In the genomic region with DNA sequence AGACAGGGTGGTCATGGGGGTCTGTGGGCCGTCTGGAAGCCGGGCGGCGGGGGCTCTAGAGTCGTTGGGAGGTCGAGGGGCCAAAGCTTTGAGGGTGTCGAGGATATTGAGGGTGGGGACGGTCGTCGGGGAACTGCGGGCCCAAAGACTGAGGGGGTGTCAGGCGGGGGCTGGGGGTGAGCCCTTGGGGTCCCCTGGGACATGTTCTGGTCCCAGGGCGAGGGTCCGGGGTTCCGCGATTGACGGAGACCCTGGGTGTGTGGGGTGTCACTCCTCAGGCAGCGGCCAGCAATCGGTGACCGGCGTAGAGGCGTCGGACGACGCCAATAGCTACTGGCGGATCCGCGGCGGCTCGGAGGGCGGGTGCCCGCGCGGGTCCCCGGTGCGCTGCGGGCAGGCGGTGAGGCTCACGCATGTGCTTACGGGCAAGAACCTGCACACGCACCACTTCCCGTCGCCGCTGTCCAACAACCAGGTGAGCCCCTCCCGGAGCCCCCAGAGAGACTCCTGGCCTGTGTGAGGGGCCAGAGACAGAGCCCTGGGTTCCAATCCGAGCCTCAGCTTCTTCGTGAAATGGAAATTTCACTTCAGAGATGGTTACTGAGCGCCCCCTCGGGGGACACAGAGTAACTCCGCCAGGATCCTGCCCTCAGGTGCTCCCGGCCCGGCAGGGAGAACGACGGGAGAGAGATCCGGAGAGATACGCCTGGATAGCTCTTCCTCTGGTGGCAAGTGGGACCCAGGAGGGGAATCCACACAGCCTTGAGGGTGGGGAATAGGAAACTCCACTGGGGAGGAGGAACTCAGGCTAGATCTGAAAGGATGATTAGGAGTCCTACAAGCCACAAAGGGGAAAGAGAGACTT, we compare ENCODE assay signal across 7 cellular contexts.
DNase-seq lines count a peak whose midpoint lies in the region; ATAC-seq and TF ChIP-seq lines count a peak whose summit lies in the region.

No MANE protein-coding gene starts in this region.

- ATAC-seq in GM21576 (IDR thresholded peaks at IDR 0.05; ENCODE audit: unreplicated experiment): no peak

- H3K27me3 ChIP-seq in SU-DHL-6 (ENCODE audit: low read length): no peaks in the 10 kb centered on the region

- H4K20me1 ChIP-seq in SU-DHL-6 (ENCODE audit: low read depth, low read length): no peaks in the 10 kb centered on the region

- H3K9me2 ChIP-seq in SU-DHL-6 (replicated peaks; ENCODE audit: insufficient read depth, low read length): no peaks in the 10 kb centered on the region

- H3K4me3 ChIP-seq in GM12864 (ENCODE audit: low read depth, low read length) (peak overlapping the region; percentile 78), LNCaP clone FGC (ENCODE audit: low read depth, low read length) (peak overlapping the region; percentile 77), SU-DHL-6 (ENCODE audit: insufficient read depth, low read length, poor library complexity, severe bottlenecking) (peak overlapping the region; percentile 87), astrocyte of the cerebellum (ENCODE audit: low read depth, low read length) (peak overlapping the region; percentile 78), iPS-18c (ENCODE audit: insufficient read depth, low read depth, low read length) (peak overlapping the region; percentile 82), skin epidermis (peak overlapping the region; percentile 53 to 81 (median 71))

- H3K36me3 ChIP-seq in SU-DHL-6 (ENCODE audit: low read length): no peaks in the 10 kb centered on the region

- TF ChIP-seq CTCF in GM12864 (IDR thresholded peaks at IDR 0.05; ENCODE audit: low read depth, low read length, missing control alignments) (peak; percentile 70), LNCaP clone FGC (IDR thresholded peaks at IDR 0.05; ENCODE audit: control insufficient read depth, extremely low read depth, insufficient read depth) (peak; percentile 54), SU-DHL-6 (IDR thresholded peaks at IDR 0.05; ENCODE audit: insufficient read depth, low read length, poor library complexity, severe bottlenecking) (peak; percentile 54), astrocyte of the cerebellum (IDR thresholded peaks at IDR 0.05; ENCODE audit: low read depth, low read length, missing control alignments) (peak; percentile 72)

- peak overlapping the region; percentile 75 for H3K4me2 ChIP-seq in SU-DHL-6 (ENCODE audit: low read depth, low read length, poor library complexity, severe bottlenecking)

- peak overlapping the region; percentile 97 for H3K9ac ChIP-seq in SU-DHL-6 (ENCODE audit: low read length)

- no peaks in the 10 kb centered on the region for H3F3A ChIP-seq in SU-DHL-6 (ENCODE audit: insufficient read depth)

- H3K9me3 ChIP-seq in SU-DHL-6 (ENCODE audit: insufficient read depth, low read length): no peaks in the 10 kb centered on the region
- H3K9me3 ChIP-seq in iPS-18c (ENCODE audit: control insufficient read depth, insufficient read depth, low read length): no peaks in the 10 kb centered on the region

- H3K27ac ChIP-seq in SU-DHL-6 (ENCODE audit: low read depth, low read length) (peak overlapping the region; percentile 60), skin epidermis (peak overlapping the region in 20 of 21 experiments; percentile 15 to 82 (median 66))

- peak overlapping the region; percentile 77 for H2AFZ ChIP-seq in SU-DHL-6 (ENCODE audit: low read depth, low read length, severe bottlenecking)

- peaks cover 6% of the 10 kb centered on the region; the same call in 1 of the 2 replicates for H3K79me2 ChIP-seq in SU-DHL-6 (ENCODE audit: insufficient read depth, low read length)

- DNase-seq in GM12864 (ENCODE audit: low read depth) (no peak), LNCaP clone FGC (ENCODE audit: low read depth) (no peak), astrocyte of the cerebellum (ENCODE audit: low read depth) (no peak)

- in situ Hi-C loops in astrocyte of the cerebellum (cut with HindIII; ENCODE audit: low sequenced_read_pairs): no loop called here
